ENCODE assay signal across 30 cellular contexts in the genomic region with DNA sequence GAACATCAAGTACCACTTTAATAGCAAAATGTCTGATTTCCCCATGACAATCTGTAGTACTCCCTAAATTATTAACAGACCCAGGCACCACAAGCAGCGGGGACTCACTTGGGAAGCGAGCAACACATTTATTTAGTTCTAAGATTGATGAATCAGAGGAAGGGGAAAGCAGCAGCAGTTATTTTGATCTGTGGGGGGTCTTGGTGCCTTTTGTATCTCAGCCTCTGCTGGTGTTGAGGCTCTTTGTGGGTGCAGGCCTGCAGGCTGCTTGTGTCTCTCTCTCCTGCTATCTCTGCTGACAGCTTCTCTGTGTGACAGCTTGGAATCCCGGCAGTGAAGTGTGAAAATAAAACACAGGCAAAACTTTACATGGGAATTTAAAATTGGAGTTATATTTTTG.
DNase-seq lines count a peak whose midpoint lies in the region; ATAC-seq and TF ChIP-seq lines count a peak whose summit lies in the region.
"Had no signal": no experiment of that assay in that cellular context is flagged by ENCODE, and none has a peak within 500 bp of the region (broad histone marks: within the 10 kb centered on the region; RNA-seq: fewer than 3 reads in every experiment).

No MANE protein-coding gene starts in this region.

- BruUV-seq in A673 (replicated peaks; lab: Mats Ljungman, UMichigan) = no TSS peak

- no peak for TF ChIP-seq CTCF in A673 (conservative IDR thresholded peaks at IDR 0.05; ENCODE audit: low read depth, low read length)
- no peak for TF ChIP-seq CTCF in fibroblast of lung (conservative IDR thresholded peaks at IDR 0.05 in 1 of 2, IDR thresholded peaks at IDR 0.05 in 1 of 2; ENCODE audit: low read depth in 1 of 2, low read length in 2 of 2)
- no peak for TF ChIP-seq CTCF in nephron progenitor cell (IDR thresholded peaks at IDR 0.05)
- no peak for TF ChIP-seq CTCF in brain microvascular endothelial cell (IDR thresholded peaks at IDR 0.05; ENCODE audit: low read depth, low read length, missing control alignments)
- no peak for TF ChIP-seq CTCF in breast epithelium (IDR thresholded peaks at IDR 0.05)

- H3K27me3 ChIP-seq in A673 (replicated peaks; ENCODE audit: insufficient read depth, low read depth, low read length, poor library complexity) (peaks cover 5% of the 10 kb centered on the region), fibroblast of lung (ENCODE audit: control insufficient read depth, insufficient read depth, low read length) (no peaks in the 10 kb centered on the region), brain microvascular endothelial cell (replicated peaks) (no peaks in the 10 kb centered on the region), breast epithelium (no peaks in the 10 kb centered on the region)
- H3K27me3 ChIP-seq: esophagus squamous epithelium, gastrocnemius medialis, stomach, upper lobe of left lung had no signal

- peak overlapping the region; percentile 7 for H3K27ac Mint-ChIP-seq in nephron progenitor cell
- H3K27ac Mint-ChIP-seq: activated CD4-positive, alpha-beta T cell treated with anti-CD3 and anti-CD28 coated beads for 36 hours; activated naive CD8-positive, alpha-beta T cell treated with anti-CD3 and anti-CD28 coated beads, Interleukin-2, amount 50 U/mL, for 24 hours; mesothelial cell of epicardium; naive thymus-derived CD4-positive, alpha-beta T cell; T-helper 1 cell treated with Interleukin-12 subunit alpha and Interleukin-12 subunit beta and Interleukin-4 antibody, amounts not matched to agents 30 μg/mL and 1 μg/mL, for 36 hours had no signal

- peaks cover 37% of the 10 kb centered on the region for H3K4me1 Mint-ChIP-seq in nephron progenitor cell
- H3K4me1 Mint-ChIP-seq: activated CD4-positive, alpha-beta T cell treated with anti-CD3 and anti-CD28 coated beads for 36 hours; activated naive CD8-positive, alpha-beta T cell treated with anti-CD3 and anti-CD28 coated beads, Interleukin-2, amount 50 U/mL, for 24 hours; naive thymus-derived CD4-positive, alpha-beta T cell had no signal

- no peaks in the 10 kb centered on the region for H3K79me2 ChIP-seq in fibroblast of lung (ENCODE audit: control insufficient read depth, insufficient read depth, low read length)

- peaks cover 3% of the 10 kb centered on the region for H3K27me3 Mint-ChIP-seq in nephron progenitor cell (ENCODE audit: low read depth, poor library complexity)

- H3K4me3 Mint-ChIP-seq in nephron progenitor cell = no peak overlapping the region
- H3K4me3 Mint-ChIP-seq: activated CD4-positive, alpha-beta T cell treated with anti-CD3 and anti-CD28 coated beads for 36 hours; activated naive CD8-positive, alpha-beta T cell treated with anti-CD3 and anti-CD28 coated beads, Interleukin-2, amount 50 U/mL, for 24 hours; mesothelial cell of epicardium; naive thymus-derived CD4-positive, alpha-beta T cell; T-helper 1 cell treated with Interleukin-12 subunit alpha and Interleukin-12 subunit beta and Interleukin-4 antibody, amounts not matched to agents 30 μg/mL and 1 μg/mL, for 36 hours had no signal

- no peaks in the 10 kb centered on the region for H3K36me3 Mint-ChIP-seq in nephron progenitor cell (ENCODE audit: low read depth)
- H3K36me3 Mint-ChIP-seq: mesothelial cell of epicardium; naive thymus-derived CD4-positive, alpha-beta T cell had no signal

- no peak for ATAC-seq in GM18867 (IDR thresholded peaks at IDR 0.05; ENCODE audit: unreplicated experiment)
- ATAC-seq: A549; activated CD4-positive, alpha-beta T cell treated with anti-CD3 and anti-CD28 coated beads for 36 hours; activated naive CD8-positive, alpha-beta T cell treated with anti-CD3 and anti-CD28 coated beads, Interleukin-2, amount 50 U/mL, for 24 hours; gastrocnemius medialis; HepG2; naive thymus-derived CD4-positive, alpha-beta T cell had no signal

- DNase-seq in A673 (ENCODE audit: low spot score) = peak; percentile 39
- DNase-seq in NCI-H146 (lab: John Stamatoyannopoulos, UW) = peak; percentile 43
- no peak for DNase-seq in fibroblast of lung (ENCODE audit: low read depth in 2 of 2)
- DNase-seq in nephron progenitor cell = no peak
- DNase-seq in brain microvascular endothelial cell = no peak
- DNase-seq in NCI-H510A (lab: John Stamatoyannopoulos, UW) = no peak
- DNase-seq in breast epithelium (ENCODE audit: low spot score in 2 of 2) = no peak
- DNase-seq: activated CD4-positive, alpha-beta T cell treated with anti-CD3 and anti-CD28 coated beads for 36 hours; activated gamma-delta T cell treated with Interleukin-2 at 50 U/mL for 16 hours; activated naive CD8-positive, alpha-beta T cell treated with anti-CD3 and anti-CD28 coated beads, Interleukin-2, amount 50 U/mL, for 24 hours; activated T-cell treated with anti-CD3 and anti-CD28 coated beads, Interleukin-2, amount 50 U/mL, for 1 hour; DMS79; esophagus squamous epithelium; gastrocnemius medialis; Kasumi-1; kidney; naive thymus-derived CD4-positive, alpha-beta T cell; NCI-H1694 treated with DMSO at 0.1 percent for 48 hours; NCI-H2171 treated with DMSO at 0.1 percent for 48 hours; stomach; upper lobe of left lung had no signal

- in situ Hi-C loops in brain microvascular endothelial cell (cut with HindIII; ENCODE audit: low pct_ligation_motif_present, low sequenced_read_pairs) = no loop called here

- no peaks in the 10 kb centered on the region for H3K9me3 Mint-ChIP-seq in nephron progenitor cell
- H3K9me3 Mint-ChIP-seq: activated naive CD8-positive, alpha-beta T cell treated with anti-CD3 and anti-CD28 coated beads, Interleukin-2, amount 50 U/mL, for 24 hours; mesothelial cell of epicardium; naive thymus-derived CD4-positive, alpha-beta T cell; T-helper 1 cell treated with Interleukin-12 subunit alpha and Interleukin-12 subunit beta and Interleukin-4 antibody, amounts not matched to agents 30 μg/mL and 1 μg/mL, for 36 hours had no signal

- H4K20me1 ChIP-seq in fibroblast of lung (ENCODE audit: control insufficient read depth, extremely low read depth, insufficient read depth, low read length) = no peaks in the 10 kb centered on the region

- no peak overlapping the region for H3K9ac ChIP-seq in fibroblast of lung (ENCODE audit: insufficient read depth, low read length)

- CTCF ChIA-PET in A673 (lab: Charles Lee) = no interaction called here

- H3K27ac ChIP-seq in A673 (ENCODE audit: low read depth, low read length, poor library complexity, severe bottlenecking) (no peak overlapping the region), fibroblast of lung (ENCODE audit: insufficient read depth, low read length) (no peak overlapping the region), brain microvascular endothelial cell (no peak overlapping the region), breast epithelium (no peak overlapping the region)
- H3K27ac ChIP-seq: A549, coronary artery, esophagus squamous epithelium, gastrocnemius medialis, HL-60, SK-N-MC, stomach, upper lobe of left lung had no signal

- intact Hi-C loops in A673 (cut with micrococcal nuclease; ENCODE audit: unreplicated experiment) (no loop called here), breast epithelium (cut with DNase I; ENCODE audit: low total_unique reads) (no loop called here)

- TF ChIP-seq POLR2A in breast epithelium (IDR thresholded peaks at IDR 0.05) = no peak

- no peaks in the 10 kb centered on the region for H3K36me3 ChIP-seq in A673 (ENCODE audit: insufficient read depth, low read length, poor library complexity, severe bottlenecking)
- H3K36me3 ChIP-seq in fibroblast of lung (ENCODE audit: control insufficient read depth, insufficient read depth, low read length) = no peaks in the 10 kb centered on the region
- H3K36me3 ChIP-seq in brain microvascular endothelial cell (replicated peaks) = no peaks in the 10 kb centered on the region
- H3K36me3 ChIP-seq in breast epithelium = no peaks in the 10 kb centered on the region
- H3K36me3 ChIP-seq: esophagus squamous epithelium, gastrocnemius medialis, HAP-1, stomach, upper lobe of left lung had no signal

- H3K4me3 ChIP-seq in A673 (ENCODE audit: low read depth, low read length, poor library complexity, severe bottlenecking) (no peak overlapping the region), fibroblast of lung (replicated peaks in 1 of 4; ENCODE audit: control extremely low read depth in 1 of 4, insufficient read depth in 1 of 4, low read depth in 3 of 4, low read length in 4 of 4) (no peak overlapping the region), brain microvascular endothelial cell (ENCODE audit: low read depth, low read length) (no peak overlapping the region), breast epithelium (no peak overlapping the region)
- H3K4me3 ChIP-seq: A549, coronary artery, esophagus squamous epithelium, gastrocnemius medialis, HAP-1, SK-N-MC, stomach, upper lobe of left lung had no signal

- no peak overlapping the region for H3K4me2 ChIP-seq in fibroblast of lung (ENCODE audit: extremely low read depth, insufficient read depth, low read length)
- H3K4me2 ChIP-seq: A549 had no signal

- no peaks in the 10 kb centered on the region for H3K9me3 ChIP-seq in A673 (ENCODE audit: low read depth, low read length, poor library complexity, severe bottlenecking)
- no peaks in the 10 kb centered on the region for H3K9me3 ChIP-seq in fibroblast of lung (ENCODE audit: control insufficient read depth, insufficient read depth, low read depth, low read length)
- H3K9me3 ChIP-seq in breast epithelium = no peaks in the 10 kb centered on the region
- H3K9me3 ChIP-seq: A549, esophagus squamous epithelium, gastrocnemius medialis, HAP-1, stomach, upper lobe of left lung had no signal

- peak overlapping the region; percentile 9 for H2AFZ ChIP-seq in fibroblast of lung (ENCODE audit: low read length)

- POLR2A ChIA-PET in A673 (lab: Charles Lee; ENCODE audit: low non-redundant PET) = no interaction called here

- H3K4me1 ChIP-seq in A673 (ENCODE audit: insufficient read depth, low read length, poor library complexity, severe bottlenecking) (no peaks in the 10 kb centered on the region), fibroblast of lung (ENCODE audit: control insufficient read depth, extremely low read depth, insufficient read depth, low read length) (no peaks in the 10 kb centered on the region), breast epithelium (no peaks in the 10 kb centered on the region)
- H3K4me1 ChIP-seq: A549, esophagus squamous epithelium, gastrocnemius medialis, HAP-1, stomach, upper lobe of left lung had no signal

Comparison
In these comparisons a context has a peak if more than half of its experiments do, and no peak if none do; other contexts are left out.
1. DNase-seq: peak in A673 (single experiment) and NCI-H146 (single experiment); none in fibroblast of lung (0 of 2), nephron progenitor cell (single experiment), brain microvascular endothelial cell (single experiment), NCI-H510A (single experiment) and breast epithelium (0 of 2).